In genomic region chr17:32458367-32458766, GRCh38 we compare ENCODE assay signal across 24 cellular contexts. TPM values are rescaled to one million over a fixed set of nuclear protein-coding genes. Genes with fewer than 3 reads are reported as not detected.
A peak's percentile ranks its signal among the peaks of the same experiment; 100 is the strongest.
DNase-seq lines count a peak whose midpoint lies in the region; ATAC-seq and TF ChIP-seq lines count a peak whose summit lies in the region.
"Had no signal": no experiment of that assay in that cellular context is flagged by ENCODE, and none has a peak within 500 bp of the region (broad histone marks: within the 10 kb centered on the region; RNA-seq: fewer than 3 reads in every experiment).

No MANE protein-coding gene starts in this region.

- CTCF ChIA-PET in activated CD4-positive, alpha-beta T cell treated with anti-CD3 and anti-CD28 coated beads for 36 hours (lab: Charles Lee), result no interaction called here
- CTCF ChIA-PET in activated CD8-positive, alpha-beta T cell treated with anti-CD3 and anti-CD28 coated beads, Interleukin-2, amount 10 ng/mL, durations not matched to agents 7 days and 5 days (lab: Charles Lee), result interaction anchor here (1.1 to 1.5 kb wide), 3 partner anchors 11 to 158 kb away, joined by 3 read pairs; no protein-coding TSS in a partner anchor

- peaks cover 49% of the 10 kb centered on the region; the same call in 1 of the 2 replicates for H4K20me1 ChIP-seq in DND-41 (ENCODE audit: insufficient read depth, low read length)

- DNase-seq in activated CD4-positive, alpha-beta T cell treated with anti-CD3 and anti-CD28 coated beads for 36 hours, result no peak
- no peak for DNase-seq in activated CD4-positive, alpha-beta T cell treated with anti-CD3 and anti-CD28 coated beads for 4 hours
- no peak for DNase-seq in DND-41
- no peak for DNase-seq in activated CD8-positive, alpha-beta T cell treated with anti-CD3 and anti-CD28 coated beads, Interleukin-2, amount 10 ng/mL, durations not matched to agents 7 days and 5 days
- DNase-seq in left colon, result no peak
- no peak for DNase-seq in RPMI8226
- DNase-seq in Right ventricle myocardium inferior (ENCODE audit: missing footprints), result no peak
- DNase-seq in Peyer's patch, result no peak
- DNase-seq: 8988T, activated gamma-delta T cell, aorta, DMS53, GDM1, GM23248, kidney, NCI-H2081, NCI-H226, sigmoid colon, SK-N-SH, trophoblast cell had no signal

- peaks cover 64% of the 10 kb centered on the region for H3K36me3 Mint-ChIP-seq in activated CD4-positive, alpha-beta T cell treated with anti-CD3 and anti-CD28 coated beads for 36 hours (ENCODE audit: low read depth)
- peaks cover 72% of the 10 kb centered on the region for H3K36me3 Mint-ChIP-seq in activated CD8-positive, alpha-beta T cell treated with anti-CD3 and anti-CD28 coated beads, Interleukin-2, amount 10 ng/mL, durations not matched to agents 7 days and 5 days (ENCODE audit: low read depth)

- POLR2A ChIA-PET in activated CD4-positive, alpha-beta T cell treated with anti-CD3 and anti-CD28 coated beads for 36 hours (lab: Charles Lee), result no interaction called here
- POLR2A ChIA-PET in activated CD8-positive, alpha-beta T cell treated with anti-CD3 and anti-CD28 coated beads, Interleukin-2, amount 10 ng/mL, durations not matched to agents 7 days and 5 days (lab: Charles Lee), result no interaction called here

- TF ChIP-seq CTCF in DND-41 (IDR thresholded peaks at IDR 0.05; ENCODE audit: borderline replicate concordance, extremely low read depth, low read length, poor library complexity, severe bottlenecking) (no peak), Peyer's patch (IDR thresholded peaks at IDR 0.05) (no peak)

- H3K9ac ChIP-seq in DND-41 (ENCODE audit: low read depth, low read length), result no peak overlapping the region
- H3K9ac ChIP-seq: GM23248, SK-N-SH had no signal

- H3K4me3 ChIP-seq in DND-41 (ENCODE audit: low read depth in 1 of 2, low read length in 2 of 2), result no peak overlapping the region
- H3K4me3 ChIP-seq in Peyer's patch, result no peak overlapping the region
- H3K4me3 ChIP-seq: GM23248, lung, sigmoid colon had no signal

- peaks cover 94% of the 10 kb centered on the region for H3K36me3 ChIP-seq in DND-41 (ENCODE audit: insufficient read depth, low read length)
- peaks cover 0 to 87% (median 0%) of the 10 kb centered on the region in 3 donors for H3K36me3 ChIP-seq in Peyer's patch

- H3K27ac Mint-ChIP-seq in activated CD4-positive, alpha-beta T cell treated with anti-CD3 and anti-CD28 coated beads for 36 hours, result peak overlapping the region; percentile 78
- peak overlapping the region; percentile 3 for H3K27ac Mint-ChIP-seq in activated CD8-positive, alpha-beta T cell treated with anti-CD3 and anti-CD28 coated beads, Interleukin-2, amount 10 ng/mL, durations not matched to agents 7 days and 5 days
- H3K27ac Mint-ChIP-seq: dendritic cell treated with granulocyte-macrophage colony-stimulating factor and Interleukin-4, amounts not matched to agents 40 ng/mL and 50 ng/mL, for 4 days had no signal

- H3K27ac ChIP-seq in DND-41 (ENCODE audit: low read length), result no peak overlapping the region
- H3K27ac ChIP-seq in Peyer's patch, result no peak overlapping the region
- H3K27ac ChIP-seq: GM23248, RWPE1, sigmoid colon had no signal

- H3K27me3 ChIP-seq in DND-41 (ENCODE audit: insufficient read depth, low read length, poor library complexity) (no peaks in the 10 kb centered on the region), Peyer's patch (no peaks in the 10 kb centered on the region)
- H3K27me3 ChIP-seq: sigmoid colon had no signal

- no peak for TF ChIP-seq POLR2A in Peyer's patch (IDR thresholded peaks at IDR 0.05)

- H3K9me3 ChIP-seq in DND-41 (ENCODE audit: insufficient read depth, low read length, severe bottlenecking) (no peaks in the 10 kb centered on the region), Peyer's patch (no peaks in the 10 kb centered on the region)
- H3K9me3 ChIP-seq: sigmoid colon, SK-N-SH had no signal

- intact Hi-C loops in activated CD4-positive, alpha-beta T cell treated with anti-CD3 and anti-CD28 coated beads for 36 hours (cut with DNase I, micrococcal nuclease), result loop anchor here in 1 of 2 experiments (1.0 to 2.0 kb wide), 2 partner anchors 14 to 297 kb away; partner anchors contain the start of gene PSMD11
- intact Hi-C loops in left colon (cut with DNase I, micrococcal nuclease) (no loop called here), Right ventricle myocardium inferior (cut with DNase I) (no loop called here)

- ATAC-seq in activated CD4-positive, alpha-beta T cell treated with anti-CD3 and anti-CD28 coated beads for 36 hours, result peak; percentile 85
- ATAC-seq in DND-41 (ENCODE audit: insufficient read depth, low read depth) (peak; percentile 77), left colon (peak; percentile 95), Right ventricle myocardium inferior (no peak)
- ATAC-seq in activated CD8-positive, alpha-beta T cell treated with anti-CD3 and anti-CD28 coated beads, Interleukin-2, amount 10 ng/mL, durations not matched to agents 7 days and 5 days, result peak; percentile 60

- no peak overlapping the region for H3K4me2 ChIP-seq in DND-41 (ENCODE audit: insufficient read depth, low read length)
- H3K4me2 ChIP-seq: SK-N-SH had no signal

- H3K9me3 Mint-ChIP-seq in activated CD4-positive, alpha-beta T cell treated with anti-CD3 and anti-CD28 coated beads for 36 hours (ENCODE audit: low read depth), result no peaks in the 10 kb centered on the region
- no peaks in the 10 kb centered on the region for H3K9me3 Mint-ChIP-seq in activated CD8-positive, alpha-beta T cell treated with anti-CD3 and anti-CD28 coated beads, Interleukin-2, amount 10 ng/mL, durations not matched to agents 7 days and 5 days (ENCODE audit: insufficient read depth)
- H3K9me3 Mint-ChIP-seq: dendritic cell treated with granulocyte-macrophage colony-stimulating factor and Interleukin-4, amounts not matched to agents 40 ng/mL and 50 ng/mL, for 4 days; IgD-negative memory B cell had no signal

- H3K4me1 ChIP-seq in DND-41 (ENCODE audit: insufficient read depth, low read length), result no peaks in the 10 kb centered on the region
- no peaks in the 10 kb centered on the region for H3K4me1 ChIP-seq in Peyer's patch

- no peaks in the 10 kb centered on the region for H3K27me3 Mint-ChIP-seq in activated CD4-positive, alpha-beta T cell treated with anti-CD3 and anti-CD28 coated beads for 36 hours
- H3K27me3 Mint-ChIP-seq in activated CD8-positive, alpha-beta T cell treated with anti-CD3 and anti-CD28 coated beads, Interleukin-2, amount 10 ng/mL, durations not matched to agents 7 days and 5 days (ENCODE audit: low read depth), result no peaks in the 10 kb centered on the region
- H3K27me3 Mint-ChIP-seq: dendritic cell treated with granulocyte-macrophage colony-stimulating factor and Interleukin-4, amounts not matched to agents 40 ng/mL and 50 ng/mL, for 4 days; IgD-negative memory B cell had no signal

- H3K79me2 ChIP-seq in DND-41 (ENCODE audit: insufficient read depth, low read length), result peaks cover 86% of the 10 kb centered on the region

- no peak overlapping the region for H2AFZ ChIP-seq in DND-41 (ENCODE audit: low read depth, low read length)
- H2AFZ ChIP-seq: GM23248 had no signal

- peaks cover 39% of the 10 kb centered on the region for H3K4me1 Mint-ChIP-seq in activated CD4-positive, alpha-beta T cell treated with anti-CD3 and anti-CD28 coated beads for 36 hours
- peaks cover 29% of the 10 kb centered on the region for H3K4me1 Mint-ChIP-seq in activated CD8-positive, alpha-beta T cell treated with anti-CD3 and anti-CD28 coated beads, Interleukin-2, amount 10 ng/mL, durations not matched to agents 7 days and 5 days (ENCODE audit: low read depth)

- H3K4me3 Mint-ChIP-seq in activated CD4-positive, alpha-beta T cell treated with anti-CD3 and anti-CD28 coated beads for 36 hours, result no peak overlapping the region
- H3K4me3 Mint-ChIP-seq in activated CD8-positive, alpha-beta T cell treated with anti-CD3 and anti-CD28 coated beads, Interleukin-2, amount 10 ng/mL, durations not matched to agents 7 days and 5 days, result no peak overlapping the region
- H3K4me3 Mint-ChIP-seq: dendritic cell treated with granulocyte-macrophage colony-stimulating factor and Interleukin-4, amounts not matched to agents 40 ng/mL and 50 ng/mL, for 4 days; IgD-negative memory B cell had no signal

RNA-seq across cellular contexts. Expression of gene PSMD11, which starts 14.1 kb away (rescaled TPM):
- total RNA-seq in activated CD4-positive, alpha-beta T cell treated with anti-CD3 and anti-CD28 coated beads for 36 hours, result 100 to 1,000 TPM; 109 to 135 TPM
- total RNA-seq in activated CD8-positive, alpha-beta T cell treated with anti-CD3 and anti-CD28 coated beads, Interleukin-2, amount 10 ng/mL, durations not matched to agents 7 days and 5 days, result 100 to 1,000 TPM; 100 to 104 TPM
- total RNA-seq in left colon, result 10 to 100 TPM; 77.4 to 79.3 TPM
- total RNA-seq in Right ventricle myocardium inferior, result 57.0 TPM
- total RNA-seq in Peyer's patch, result 10 to 100 TPM; 33.2 to 74.3 (median 52.5) TPM

RNA-seq across cellular contexts. Expression of gene CDK5R1, which starts 28.4 kb away (rescaled TPM):
- 10 to 100 TPM; 15.3 to 15.4 TPM for total RNA-seq in activated CD4-positive, alpha-beta T cell treated with anti-CD3 and anti-CD28 coated beads for 36 hours
- total RNA-seq in activated CD8-positive, alpha-beta T cell treated with anti-CD3 and anti-CD28 coated beads, Interleukin-2, amount 10 ng/mL, durations not matched to agents 7 days and 5 days, result 1 to 10 TPM; 5.8 to 6.5 TPM
- total RNA-seq in left colon, result 1 to 10 TPM in 1 of 2 donors, under 1 TPM in 1; 0.61 to 1.1 TPM
- total RNA-seq in Right ventricle myocardium inferior, result 1.3 TPM
- total RNA-seq in Peyer's patch, result 1 to 10 TPM in 2 of 4 donors, under 1 TPM in 1, not detected in 1; 0.88 to 1.9 (median 1.2) TPM
